1 cellular context compared by ENCODE assay signal in the genomic region with DNA sequence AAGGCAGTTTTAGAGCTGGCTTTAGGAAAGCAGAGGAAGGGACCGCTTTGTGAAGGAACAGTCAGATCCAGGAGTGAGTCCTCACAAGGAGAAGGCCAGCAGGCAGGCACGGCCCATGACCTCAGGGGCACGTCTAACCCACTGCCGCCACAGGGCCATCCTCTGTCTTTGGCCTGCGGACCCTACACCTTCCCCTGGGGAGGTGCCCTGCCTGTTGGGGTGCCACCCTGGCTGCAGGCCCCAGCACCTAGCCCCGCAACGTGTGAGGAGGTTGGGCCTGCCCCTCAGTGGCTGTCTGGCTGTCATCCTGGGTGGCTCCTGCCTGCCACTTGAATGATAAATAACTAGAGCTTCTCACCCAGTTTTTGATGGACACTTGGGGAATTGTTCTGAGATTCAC.
TF ChIP-seq lines count a peak whose summit lies in the region.

No MANE protein-coding gene starts in this region.

TF ChIP-seq in SK-N-SH, 30 proteins besides CTCF, POLR2A, EP300 and RAD21:
- TF ChIP-seq, protein P1, sequence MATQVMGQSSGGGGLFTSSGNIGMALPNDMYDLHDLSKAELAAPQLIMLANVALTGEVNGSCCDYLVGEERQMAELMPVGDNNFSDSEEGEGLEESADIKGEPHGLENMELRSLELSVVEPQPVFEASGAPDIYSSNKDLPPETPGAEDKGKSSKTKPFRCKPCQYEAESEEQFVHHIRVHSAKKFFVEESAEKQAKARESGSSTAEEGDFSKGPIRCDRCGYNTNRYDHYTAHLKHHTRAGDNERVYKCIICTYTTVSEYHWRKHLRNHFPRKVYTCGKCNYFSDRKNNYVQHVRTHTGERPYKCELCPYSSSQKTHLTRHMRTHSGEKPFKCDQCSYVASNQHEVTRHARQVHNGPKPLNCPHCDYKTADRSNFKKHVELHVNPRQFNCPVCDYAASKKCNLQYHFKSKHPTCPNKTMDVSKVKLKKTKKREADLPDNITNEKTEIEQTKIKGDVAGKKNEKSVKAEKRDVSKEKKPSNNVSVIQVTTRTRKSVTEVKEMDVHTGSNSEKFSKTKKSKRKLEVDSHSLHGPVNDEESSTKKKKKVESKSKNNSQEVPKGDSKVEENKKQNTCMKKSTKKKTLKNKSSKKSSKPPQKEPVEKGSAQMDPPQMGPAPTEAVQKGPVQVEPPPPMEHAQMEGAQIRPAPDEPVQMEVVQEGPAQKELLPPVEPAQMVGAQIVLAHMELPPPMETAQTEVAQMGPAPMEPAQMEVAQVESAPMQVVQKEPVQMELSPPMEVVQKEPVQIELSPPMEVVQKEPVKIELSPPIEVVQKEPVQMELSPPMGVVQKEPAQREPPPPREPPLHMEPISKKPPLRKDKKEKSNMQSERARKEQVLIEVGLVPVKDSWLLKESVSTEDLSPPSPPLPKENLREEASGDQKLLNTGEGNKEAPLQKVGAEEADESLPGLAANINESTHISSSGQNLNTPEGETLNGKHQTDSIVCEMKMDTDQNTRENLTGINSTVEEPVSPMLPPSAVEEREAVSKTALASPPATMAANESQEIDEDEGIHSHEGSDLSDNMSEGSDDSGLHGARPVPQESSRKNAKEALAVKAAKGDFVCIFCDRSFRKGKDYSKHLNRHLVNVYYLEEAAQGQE (IDR thresholded peaks at IDR 0.05; ENCODE audit: low read depth, low read length): no peak
- TF ChIP-seq GATA2 (CRISPR knock-in tag; IDR thresholded peaks at IDR 0.05): no peak
- no peak for TF ChIP-seq TAF1 (IDR thresholded peaks at IDR 0.05; ENCODE audit: borderline replicate concordance, low read depth, low read length)
- no peak for TF ChIP-seq RXRA (IDR thresholded peaks at IDR 0.05; ENCODE audit: borderline replicate concordance, low read depth)
- TF ChIP-seq NRF1 (IDR thresholded peaks at IDR 0.05; ENCODE audit: low read depth, low read length): no peak
- no peak for TF ChIP-seq MXI1 (IDR thresholded peaks at IDR 0.05; ENCODE audit: low read depth, low read length)
- TF ChIP-seq MEF2A (IDR thresholded peaks at IDR 0.05; ENCODE audit: borderline replicate concordance, low read depth): no peak
- TF ChIP-seq MAX (IDR thresholded peaks at IDR 0.05; ENCODE audit: low read depth): no peak
- no peak for TF ChIP-seq FOXJ3 (CRISPR knock-in tag; IDR thresholded peaks at IDR 0.05)
- no peak for TF ChIP-seq USF1 (IDR thresholded peaks at IDR 0.05; ENCODE audit: borderline replicate concordance, low read depth)
- TF ChIP-seq ELF1 (IDR thresholded peaks at IDR 0.05): no peak
- no peak for TF ChIP-seq SMC3 (IDR thresholded peaks at IDR 0.05; ENCODE audit: low read depth, low read length)
- no peak for TF ChIP-seq PBX3 (IDR thresholded peaks at IDR 0.05)
- no peak for TF ChIP-seq CHD2 (IDR thresholded peaks at IDR 0.05; ENCODE audit: low read length, partially characterized antibody)
- TF ChIP-seq ZBTB33 (IDR thresholded peaks at IDR 0.05; ENCODE audit: borderline replicate concordance, low read depth): no peak
- TF ChIP-seq EZH2phosphoT487 (IDR thresholded peaks at IDR 0.05; ENCODE audit: borderline replicate concordance, low read depth): no peak
- no peak for TF ChIP-seq YY1 (IDR thresholded peaks at IDR 0.05; ENCODE audit: low read depth)
- TF ChIP-seq RFX5 (IDR thresholded peaks at IDR 0.05; ENCODE audit: low read length): no peak
- TF ChIP-seq USF2 (IDR thresholded peaks at IDR 0.05; ENCODE audit: borderline replicate concordance, low read depth, low read length): no peak
TF ChIP-seq in SK-N-SH: peak in this region for 0.
